8 cellular contexts compared by ENCODE assay signal in the genomic region with DNA sequence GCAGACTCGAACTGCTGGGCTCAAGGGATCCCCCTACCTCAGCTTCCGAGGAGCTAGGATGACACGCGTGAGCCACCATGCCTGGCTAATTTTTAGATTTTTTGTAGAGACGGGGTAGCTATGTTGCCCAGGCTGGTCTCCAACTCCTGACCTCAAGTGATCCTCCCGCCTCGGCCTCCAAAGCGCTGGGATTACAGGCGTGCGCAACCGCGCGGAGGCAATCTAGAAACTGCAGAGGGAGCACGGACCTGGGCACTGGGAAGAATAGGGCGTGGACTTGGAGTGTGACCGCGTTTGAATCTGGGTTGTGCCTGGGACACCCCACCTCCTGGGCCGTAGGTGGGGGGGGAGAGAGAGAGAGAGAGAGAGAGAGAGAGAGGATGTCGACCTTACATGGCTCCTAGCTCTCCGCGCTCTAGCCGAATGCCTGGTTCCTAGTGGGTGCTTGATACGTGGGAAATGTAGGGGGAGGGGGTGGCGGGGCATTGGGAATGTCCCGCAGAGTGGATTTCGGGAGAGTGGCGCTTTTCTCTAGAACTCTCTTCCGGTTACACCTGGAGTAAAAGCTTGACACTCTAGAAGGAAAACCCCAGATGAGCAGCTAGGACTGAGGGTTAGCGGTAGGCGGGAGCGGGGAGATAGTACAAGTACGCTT. TPM values are rescaled to one million over a fixed set of nuclear protein-coding genes. Genes with fewer than 3 reads are reported as not detected.
DNase-seq lines count a peak whose midpoint lies in the region; ATAC-seq and TF ChIP-seq lines count a peak whose summit lies in the region.

No MANE protein-coding gene starts in this region.

- DNase-seq in Calu3 (no peak), NB4 (ENCODE audit: low read depth) (no peak), endothelial cell (ENCODE audit: low spot score) (no peak), epidermal melanocyte (ENCODE audit: insufficient read length, low spot score) (no peak), COLO829 (ENCODE audit: low spot score) (no peak), amygdala (lab: John Stamatoyannopoulos, UW) (no peak)
- peak; percentile 59 for DNase-seq in natural killer cell treated with Interleukin-12 subunit alpha and Interleukin-12 subunit beta and Interleukin-15 and Interleukin-18, amount 100 ng/mL, for 72 hours (ENCODE audit: low spot score)

- peak overlapping the region; percentile 95 for H3K27ac Mint-ChIP-seq in Calu3 (ENCODE audit: unreplicated experiment)
- H3K27ac Mint-ChIP-seq in endothelial cell (ENCODE audit: unreplicated experiment) = peak overlapping the region; percentile 90
- H3K27ac Mint-ChIP-seq in natural killer cell treated with Interleukin-12 subunit alpha and Interleukin-12 subunit beta and Interleukin-15 and Interleukin-18, amount 100 ng/mL, for 72 hours = peak overlapping the region; percentile 91 to 99

- H3K4me3 Mint-ChIP-seq in Calu3 (ENCODE audit: low read depth, unreplicated experiment) (peak overlapping the region; percentile 96), endothelial cell (ENCODE audit: unreplicated experiment) (peak overlapping the region; percentile 92)
- H3K4me3 Mint-ChIP-seq in natural killer cell treated with Interleukin-12 subunit alpha and Interleukin-12 subunit beta and Interleukin-15 and Interleukin-18, amount 100 ng/mL, for 72 hours = peak overlapping the region; percentile 93

- CTCF ChIA-PET in Calu3 (lab: Charles Lee) = interaction anchor here (0.8 to 2.7 kb wide), 2 partner anchors 10 to 17 kb away, joined by 3 to 9 read pairs; no protein-coding TSS in a partner anchor

- H3K36me3 Mint-ChIP-seq in Calu3 (ENCODE audit: insufficient read depth, unreplicated experiment) = peaks cover 50% of the 10 kb centered on the region
- no peaks in the 10 kb centered on the region for H3K36me3 Mint-ChIP-seq in endothelial cell (ENCODE audit: low read depth, unreplicated experiment)
- H3K36me3 Mint-ChIP-seq in natural killer cell treated with Interleukin-12 subunit alpha and Interleukin-12 subunit beta and Interleukin-15 and Interleukin-18, amount 100 ng/mL, for 72 hours = peaks cover 31% of the 10 kb centered on the region

- H3K27me3 Mint-ChIP-seq in Calu3 (ENCODE audit: unreplicated experiment) = no peaks in the 10 kb centered on the region
- H3K27me3 Mint-ChIP-seq in endothelial cell (ENCODE audit: unreplicated experiment) = peaks cover 7% of the 10 kb centered on the region
- no peaks in the 10 kb centered on the region for H3K27me3 Mint-ChIP-seq in natural killer cell treated with Interleukin-12 subunit alpha and Interleukin-12 subunit beta and Interleukin-15 and Interleukin-18, amount 100 ng/mL, for 72 hours

- TF ChIP-seq POLR2A in NB4 (IDR thresholded peaks at IDR 0.05; ENCODE audit: extremely low read depth, insufficient read length) = no peak

- TF ChIP-seq CTCF in Calu3 (IDR thresholded peaks at IDR 0.05; ENCODE audit: unreplicated experiment) (no peak), NB4 (IDR thresholded peaks at IDR 0.05; ENCODE audit: low read depth, low read length) (no peak), endothelial cell (IDR thresholded peaks at IDR 0.05; ENCODE audit: unreplicated experiment) (no peak)

- no peaks in the 10 kb centered on the region for H3K9me3 Mint-ChIP-seq in Calu3 (ENCODE audit: low read depth, unreplicated experiment)
- H3K9me3 Mint-ChIP-seq in endothelial cell (ENCODE audit: unreplicated experiment) = no peaks in the 10 kb centered on the region
- no peaks in the 10 kb centered on the region for H3K9me3 Mint-ChIP-seq in natural killer cell treated with Interleukin-12 subunit alpha and Interleukin-12 subunit beta and Interleukin-15 and Interleukin-18, amount 100 ng/mL, for 72 hours

- H3K4me3 ChIP-seq in NB4 (ENCODE audit: low read depth, low read length) = peak overlapping the region; percentile 59

- H3K4me1 Mint-ChIP-seq in Calu3 (ENCODE audit: low read depth, unreplicated experiment) (peaks cover 32% of the 10 kb centered on the region), endothelial cell (ENCODE audit: unreplicated experiment) (peaks cover 21% of the 10 kb centered on the region)
- peaks cover 36 to 51% of the 10 kb centered on the region in 2 donors for H3K4me1 Mint-ChIP-seq in natural killer cell treated with Interleukin-12 subunit alpha and Interleukin-12 subunit beta and Interleukin-15 and Interleukin-18, amount 100 ng/mL, for 72 hours (ENCODE audit: low read depth in 2 of 2)

- peak; percentile 9 for ATAC-seq in GM21528 (IDR thresholded peaks at IDR 0.05; ENCODE audit: low FRiP score, unreplicated experiment)
- ATAC-seq in natural killer cell treated with Interleukin-12 subunit alpha and Interleukin-12 subunit beta and Interleukin-15 and Interleukin-18, amount 100 ng/mL, for 72 hours = peak in 1 of 2 donors; percentile 1

- intact Hi-C loops in Calu3 (cut with micrococcal nuclease; ENCODE audit: unreplicated experiment) = no loop called here

- no TSS peak for BruUV-seq in Calu3 (replicated peaks; lab: Mats Ljungman, UMichigan)

RNA-seq across cellular contexts. Expression of a gene that starts 1.2 kb away (rescaled TPM):
- total RNA-seq in Calu3 (2022) (13.2 and 20.6 TPM in 2 replicates), endothelial cell (ENCODE audit: unreplicated experiment) (6.2 TPM)
- total RNA-seq in natural killer cell treated with Interleukin-12 subunit alpha and Interleukin-12 subunit beta and Interleukin-15 and Interleukin-18, amount 100 ng/mL, for 72 hours = 100 to 1,000 TPM; 239 to 355 TPM

Comparison
In these comparisons a context has a peak if more than half of its experiments do, and no peak if none do; other contexts are left out.
1. RNA of a gene that starts 1.2 kb away (total RNA-seq): 239 to 355 TPM in natural killer cell treated with Interleukin-12 subunit alpha and Interleukin-12 subunit beta and Interleukin-15 and Interleukin-18, amount 100 ng/mL, for 72 hours; 13.2 to 20.6 TPM in Calu3 and 6.2 TPM in endothelial cell (single experiment); every median in the first group is over 10 times any median in the second.
2. Peak in every context shown above with its lines, with median percentiles within 50 percentile points of each other: H3K27ac Mint-ChIP-seq and H3K4me3 Mint-ChIP-seq.